ENCODE assay signal across 22 cellular contexts in the genomic region with DNA sequence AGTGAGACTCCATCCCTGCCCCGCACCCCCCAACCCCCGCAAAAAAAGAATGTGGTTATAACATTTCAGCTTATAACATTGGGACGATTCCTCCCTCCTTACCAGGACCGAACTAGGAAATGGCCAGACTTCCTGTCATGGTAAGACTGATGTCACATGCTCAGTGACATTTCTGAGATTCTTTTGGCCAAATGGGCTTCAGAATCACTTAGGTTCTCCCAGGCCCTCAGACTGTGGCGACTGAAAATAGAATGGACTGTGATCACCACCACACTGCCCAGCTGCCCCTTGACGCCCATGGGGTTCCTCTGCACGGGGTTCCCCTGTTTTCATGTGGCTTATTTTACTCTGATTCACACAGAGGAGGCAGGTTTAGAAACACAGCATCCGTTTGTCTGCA.
"Had no signal": no experiment of that assay in that cellular context is flagged by ENCODE, and none has a peak within 500 bp of the region (broad histone marks: within the 10 kb centered on the region; RNA-seq: fewer than 3 reads in every experiment).

No MANE protein-coding gene starts in this region.

- H3K27ac ChIP-seq: SK-N-MC had no signal

- H3K4me3 ChIP-seq: SK-N-MC had no signal

- DNase-seq: activated B cell treated with CpG ODN at 0.5 μM for 24 hours; activated CD4-positive, alpha-beta T cell treated with anti-CD3 and anti-CD28 coated beads for 1 hour; activated CD4-positive, alpha-beta T cell treated with anti-CD3 and anti-CD28 coated beads, Interleukin-2, amount 10 ng/mL, durations not matched to agents 24 days and 14 days; activated CD4-positive, alpha-beta T cell treated with anti-CD3 and anti-CD28 coated beads, Interleukin-2, amount 50 U/mL, for 48 hours; activated CD8-positive, alpha-beta memory T cell treated with anti-CD3 and anti-CD28 coated beads, Interleukin-2, amount 10 ng/mL, durations not matched to agents 7 days and 5 days; activated effector memory CD4-positive, alpha-beta T cell treated with Interleukin-2 at 50 U/mL for 16 hours; activated naive CD4-positive, alpha-beta T cell; activated T-cell treated with anti-CD3 and anti-CD28 coated beads, Interleukin-2, amount 50 U/mL, for 24 hours; amniotic stem cell; Karpas-422; MM.1S; NCI-H1105 treated with DMSO at 0.1 percent for 48 hours; NCI-H1436 treated with DMSO at 0.1 percent for 48 hours; NCI-H187; NCI-H2081; NCI-H510A treated with DMSO at 0.1 percent for 48 hours; NCI-H69; PC-3; T-cell; T-helper 2 cell; T1000 had no signal
